Comparison of ENCODE assay signal across 8 cellular contexts in genomic region chr2:157420771-157421323, GRCh38. TPM values are rescaled to one million over a fixed set of nuclear protein-coding genes. Genes with fewer than 3 reads are reported as not detected.
DNase-seq lines count a peak whose midpoint lies in the region; ATAC-seq and TF ChIP-seq lines count a peak whose summit lies in the region.

No MANE protein-coding gene starts in this region.

- no peak overlapping the region for H3K4me3 ChIP-seq in DOHH2 (ENCODE audit: low read length)
- no peak overlapping the region for H3K4me3 ChIP-seq in Peyer's patch
- no peak overlapping the region for H3K4me3 ChIP-seq in brain microvascular endothelial cell (ENCODE audit: low read depth, low read length)

- no peak for DNase-seq in Peyer's patch
- peak; percentile 16 for DNase-seq in hepatic stellate cell (ENCODE audit: low spot score)
- no peak for DNase-seq in stimulated activated CD4-positive, alpha-beta T cell treated with anti-CD3 and anti-CD28 coated beads, Interleukin-4, amount 100 ng/mL, for 1 hour
- DNase-seq in brain microvascular endothelial cell = no peak
- no peak for DNase-seq in endothelial cell (ENCODE audit: low spot score)

- H3K79me2 ChIP-seq in DOHH2 (ENCODE audit: control insufficient read depth, low read length) = peaks cover 75% of the 10 kb centered on the region

- TF ChIP-seq CTCF in DOHH2 (IDR thresholded peaks at IDR 0.05; ENCODE audit: low read depth, low read length, poor library complexity, severe bottlenecking) (no peak), Peyer's patch (IDR thresholded peaks at IDR 0.05) (no peak), brain microvascular endothelial cell (IDR thresholded peaks at IDR 0.05; ENCODE audit: low read depth, low read length, missing control alignments) (no peak), endothelial cell (IDR thresholded peaks at IDR 0.05; ENCODE audit: unreplicated experiment) (no peak)

- 0 out of 2 replicates have a peak, but pooled peaks cover under 1% of the 10 kb centered on the region for H4K20me1 ChIP-seq in DOHH2 (ENCODE audit: control insufficient read depth, insufficient read depth, low read depth, low read length)

- no peaks in the 10 kb centered on the region for H3K4me1 Mint-ChIP-seq in endothelial cell (ENCODE audit: unreplicated experiment)

- H3K9me3 Mint-ChIP-seq in endothelial cell (ENCODE audit: unreplicated experiment) = no peaks in the 10 kb centered on the region

- H3K36me3 ChIP-seq in DOHH2 (ENCODE audit: control insufficient read depth, low read length) (peaks cover 96% of the 10 kb centered on the region), Peyer's patch (peaks cover 0 to 9% (median 0%) of the 10 kb centered on the region in 3 donors), brain microvascular endothelial cell (replicated peaks) (no peaks in the 10 kb centered on the region)

- H3K36me3 Mint-ChIP-seq in endothelial cell (ENCODE audit: low read depth, unreplicated experiment) = no peaks in the 10 kb centered on the region

- H3K4me2 ChIP-seq in DOHH2 (ENCODE audit: low read length) = no peak overlapping the region

- no peak for TF ChIP-seq POLR2A in Peyer's patch (IDR thresholded peaks at IDR 0.05)

- H3K27me3 ChIP-seq in DOHH2 (ENCODE audit: control insufficient read depth, low read length) (no peaks in the 10 kb centered on the region), Peyer's patch (no peaks in the 10 kb centered on the region), brain microvascular endothelial cell (replicated peaks) (no peaks in the 10 kb centered on the region)

- peak overlapping the region; percentile 6; the same call in 1 of the 2 replicates for H3K27ac ChIP-seq in DOHH2 (ENCODE audit: low read depth, low read length)
- peak overlapping the region; percentile 30 to 76 (median 48) for H3K27ac ChIP-seq in Peyer's patch
- no peak overlapping the region for H3K27ac ChIP-seq in brain microvascular endothelial cell

- in situ Hi-C loops in brain microvascular endothelial cell (cut with HindIII; ENCODE audit: low pct_ligation_motif_present, low sequenced_read_pairs) = no loop called here

- H3K4me1 ChIP-seq in DOHH2 (ENCODE audit: control insufficient read depth, low read length) (peaks cover 72% of the 10 kb centered on the region), Peyer's patch (peaks cover 0 to 30% (median 3%) of the 10 kb centered on the region in 4 donors)

- no peaks in the 10 kb centered on the region for H3K27me3 Mint-ChIP-seq in endothelial cell (ENCODE audit: unreplicated experiment)

- H3K9me2 ChIP-seq in DOHH2 (replicated peaks; ENCODE audit: control insufficient read depth, low read length) = no peaks in the 10 kb centered on the region

- H3K9me3 ChIP-seq in DOHH2 (ENCODE audit: control insufficient read depth, insufficient read depth, low read length) (no peaks in the 10 kb centered on the region), Peyer's patch (no peaks in the 10 kb centered on the region)

- no peak overlapping the region for H3K4me3 Mint-ChIP-seq in endothelial cell (ENCODE audit: unreplicated experiment)

- ATAC-seq in GM21786 (IDR thresholded peaks at IDR 0.05; ENCODE audit: unreplicated experiment) = peak; percentile 59
- no peak for ATAC-seq in GM21367 (IDR thresholded peaks at IDR 0.05; ENCODE audit: unreplicated experiment)

- peaks cover 38% of the 10 kb centered on the region for H3F3A ChIP-seq in DOHH2 (ENCODE audit: control insufficient read depth, insufficient read depth)

- no peak overlapping the region for H3K27ac Mint-ChIP-seq in endothelial cell (ENCODE audit: unreplicated experiment)

RNA-seq across cellular contexts. Expression of gene CYTIP, which starts 23.0 kb away (rescaled TPM):
- 100 to 1,000 TPM in 1 of 4 donors, 10 to 100 TPM in 3; 11.8 to 182 (median 21.0) TPM for total RNA-seq in Peyer's patch
- not detected for total RNA-seq in endothelial cell (ENCODE audit: unreplicated experiment)

Comparison
In these comparisons a context has a peak if more than half of its experiments do, and no peak if none do; other contexts are left out.
1. RNA of gene CYTIP, which starts 23.0 kb away (total RNA-seq): 11.8 to 182 TPM in Peyer's patch; not detected in endothelial cell (single experiment); every median in the first group is over 10 times any median in the second.